Comparison of ENCODE assay signal across 19 cellular contexts in genomic region chrX:29724316-29724715, GRCh38.
A peak's percentile ranks its signal among the peaks of the same experiment; 100 is the strongest.
DNase-seq lines count a peak whose midpoint lies in the region; ATAC-seq lines count a peak whose summit lies in the region.
"Had no signal": no experiment of that assay in that cellular context is flagged by ENCODE, and none has a peak within 500 bp of the region (broad histone marks: within the 10 kb centered on the region; RNA-seq: fewer than 3 reads in every experiment).

No MANE protein-coding gene starts in this region.

- peak; percentile 80 for ATAC-seq in GM18511 (IDR thresholded peaks at IDR 0.05; ENCODE audit: unreplicated experiment)
- peak; percentile 42 for ATAC-seq in GM19351 (IDR thresholded peaks at IDR 0.05; ENCODE audit: unreplicated experiment)
- ATAC-seq in HG02885 (IDR thresholded peaks at IDR 0.05; ENCODE audit: poor library complexity, unreplicated experiment) = peak; percentile 59
- ATAC-seq in HG03571 (IDR thresholded peaks at IDR 0.05; ENCODE audit: unreplicated experiment) = peak; percentile 61
- no peak for ATAC-seq in HG03135 (IDR thresholded peaks at IDR 0.05; ENCODE audit: unreplicated experiment)

- DNase-seq in superior temporal gyrus (ENCODE audit: extremely low spot score) = no peak
- no peak for DNase-seq in amygdala (lab: John Stamatoyannopoulos, UW)
- DNase-seq: CD4-positive, CD25-positive, alpha-beta regulatory T cell; COR-L47; DMS 273 treated with DMSO at 0.1 percent for 48 hours; DND-41; Kasumi-1; NCI-H1694 treated with DMSO at 0.1 percent for 48 hours; NCI-H2081 treated with DMSO at 0.1 percent for 48 hours; NCI-H446 treated with DMSO at 0.1 percent for 48 hours; NCI-H526 treated with DMSO at 0.1 percent for 48 hours; OCI-M1; T-helper 1 cell; T-helper 9 cell had no signal
